Comparison of ENCODE assay signal across 16 cellular contexts in genomic region chr2:124678043-124678442, GRCh38.
A peak's percentile ranks its signal among the peaks of the same experiment; 100 is the strongest.
DNase-seq lines count a peak whose midpoint lies in the region; ATAC-seq and TF ChIP-seq lines count a peak whose summit lies in the region.
"Had no signal": no experiment of that assay in that cellular context is flagged by ENCODE, and none has a peak within 500 bp of the region (broad histone marks: within the 10 kb centered on the region; RNA-seq: fewer than 3 reads in every experiment).

No MANE protein-coding gene starts in this region.

- H4K8ac ChIP-seq in IMR-90 (ENCODE audit: low read depth in 2 of 2, low read length in 2 of 2) (peak overlapping the region; percentile 28 to 64; a peak in 2 of 4 replicates), mesendoderm (ENCODE audit: low read depth, low read length) (no peak overlapping the region)

- H3K9me3 ChIP-seq in IMR-90 (ENCODE audit: control insufficient read depth, insufficient read depth, low read length) (no peaks in the 10 kb centered on the region), heart right ventricle (peaks cover 0 to 31% (median 0%) of the 10 kb centered on the region in 11 donors)
- H3K9me3 ChIP-seq: BE2C had no signal

- peak; percentile 62; the same call in 1 of the 2 replicates for ATAC-seq in IMR-90 (ENCODE audit: low read depth)
- ATAC-seq in heart right ventricle = no peak
- ATAC-seq: A549 had no signal

- H2AFZ ChIP-seq in IMR-90 (replicated peaks; ENCODE audit: low read length, poor library complexity) = peak overlapping the region; percentile 80

- H3K9me1 ChIP-seq in IMR-90 (ENCODE audit: insufficient read depth, low read length) = 0 out of 2 replicates have a peak, but pooled peaks cover 3% of the 10 kb centered on the region

- BruUV-seq in IMR-90 (replicated peaks; lab: Mats Ljungman, UMichigan) = no TSS peak

- H3K23ac ChIP-seq in IMR-90 (ENCODE audit: low read depth, low read length) (no peak overlapping the region), mesendoderm (ENCODE audit: low read length) (no peak overlapping the region)

- no peak overlapping the region for H3K27ac ChIP-seq in IMR-90 (ENCODE audit: insufficient read depth, low read length)
- no peak overlapping the region for H3K27ac ChIP-seq in mesendoderm (ENCODE audit: low read depth, low read length)
- no peak overlapping the region for H3K27ac ChIP-seq in heart right ventricle
- H3K27ac ChIP-seq: A549, C4-2B had no signal

- no peak for TF ChIP-seq RAD21 in IMR-90 (IDR thresholded peaks at IDR 0.05; ENCODE audit: low read length)

- H3K14ac ChIP-seq in IMR-90 (replicated peaks; ENCODE audit: low read depth, low read length) = peak overlapping the region; percentile 84

- H2BK15ac ChIP-seq in IMR-90 (ENCODE audit: low read depth, low read length) = peak overlapping the region; percentile 42; the same call in 2 of the 3 replicates
- no peak overlapping the region for H2BK15ac ChIP-seq in mesendoderm (replicated peaks; ENCODE audit: low read depth)

- H3K4ac ChIP-seq in IMR-90 (ENCODE audit: low read depth, low read length) (peak overlapping the region; percentile 72; the same call in 1 of the 2 replicates), mesendoderm (ENCODE audit: low read depth, low read length) (no peak overlapping the region)

- no peaks in the 10 kb centered on the region for H4K20me1 ChIP-seq in IMR-90 (ENCODE audit: insufficient read depth, low read length)

- H4K91ac ChIP-seq in IMR-90 (ENCODE audit: insufficient read depth, low read depth, low read length) = peak overlapping the region; percentile 56

- H3K18ac ChIP-seq in IMR-90 (ENCODE audit: low read depth, low read length) = peak overlapping the region; percentile 86
- no peak overlapping the region for H3K18ac ChIP-seq in mesendoderm (ENCODE audit: low read length)

- peaks cover 15% of the 10 kb centered on the region for H3K4me1 ChIP-seq in IMR-90 (ENCODE audit: control insufficient read depth, insufficient read depth, low read length)
- H3K4me1 ChIP-seq in mesendoderm (ENCODE audit: control insufficient read depth, low read depth, low read length) = no peaks in the 10 kb centered on the region
- no peaks in the 10 kb centered on the region for H3K4me1 ChIP-seq in heart right ventricle
- H3K4me1 ChIP-seq: A549, BE2C had no signal

- no peak for TF ChIP-seq CTCF in IMR-90 (conservative IDR thresholded peaks at IDR 0.05; ENCODE audit: low read depth, low read length)
- no peak for TF ChIP-seq CTCF in heart right ventricle (IDR thresholded peaks at IDR 0.05)

- no CpG with 5 or more reads among the region's 2 CpGs for WGBS in IMR-90 (ENCODE audit: extremely low coverage in 2 of 2, insufficient read length in 1 of 2), 2 experiments
- WGBS in mesendoderm (ENCODE audit: extremely low coverage, insufficient coverage, low lambda C conversion rate) = no CpG with 5 or more reads among the region's 2 CpGs
- 57 to 70% methylated on average over 2 of the region's 2 CpGs for WGBS in heart right ventricle, 2 donors

- H2BK120ac ChIP-seq in IMR-90 (ENCODE audit: low read depth, low read length) (peak overlapping the region; percentile 78), mesendoderm (ENCODE audit: low read depth, low read length) (no peak overlapping the region)

- peak overlapping the region; percentile 63 for H4K5ac ChIP-seq in IMR-90 (ENCODE audit: low read depth, low read length)
- H4K5ac ChIP-seq in mesendoderm (ENCODE audit: low read length) = no peak overlapping the region

- H3K27me3 ChIP-seq in IMR-90 (ENCODE audit: control insufficient read depth, insufficient read depth, low read length) (no peaks in the 10 kb centered on the region), mesendoderm (ENCODE audit: insufficient read depth, low read length, poor library complexity) (no peaks in the 10 kb centered on the region), heart right ventricle (no peaks in the 10 kb centered on the region)
- H3K27me3 ChIP-seq: BE2C had no signal

- H3K9ac ChIP-seq in IMR-90 (ENCODE audit: low read depth, low read length) (no peak overlapping the region), mesendoderm (ENCODE audit: low read length) (no peak overlapping the region)

- peak overlapping the region; percentile 92 for H2BK20ac ChIP-seq in IMR-90 (ENCODE audit: low read depth, low read length)

- in situ Hi-C loops in IMR-90 (cut with MboI; ENCODE audit: low sequenced_read_pairs) = no loop called here

- H2AK9ac ChIP-seq in IMR-90 (replicated peaks; ENCODE audit: low read depth, low read length, poor library complexity) = peak overlapping the region; percentile 4

- no peak overlapping the region for H3K4me2 ChIP-seq in IMR-90 (ENCODE audit: low read depth, low read length)
- no peak overlapping the region for H3K4me2 ChIP-seq in mesendoderm (ENCODE audit: low read length)
- H3K4me2 ChIP-seq: A549 had no signal

- H3K79me1 ChIP-seq in IMR-90 (ENCODE audit: low read depth in 1 of 2, low read length in 2 of 2) = no peaks in the 10 kb centered on the region
- no peaks in the 10 kb centered on the region for H3K79me1 ChIP-seq in mesendoderm (ENCODE audit: low read length)

- intact Hi-C loops in IMR-90 (cut with micrococcal nuclease) = no loop called here
- intact Hi-C loops in heart right ventricle (cut with DNase I) = no loop called here

- TF ChIP-seq POLR2A in IMR-90 (IDR thresholded peaks at IDR 0.05; ENCODE audit: low read depth, low read length) = no peak

- CTCF ChIA-PET in IMR-90 (lab: Yijun Ruan, JAX) = no interaction called here

- peak overlapping the region; percentile 76; the same call in 1 of the 2 replicates for H2AK5ac ChIP-seq in IMR-90 (ENCODE audit: low read depth, low read length)
- no peak overlapping the region for H2AK5ac ChIP-seq in mesendoderm (ENCODE audit: low read length)

- no peaks in the 10 kb centered on the region for H3K79me2 ChIP-seq in mesendoderm (ENCODE audit: control insufficient read depth, insufficient read depth, low read length)

- H3K36me3 ChIP-seq in IMR-90 (ENCODE audit: control insufficient read depth, insufficient read depth, low read length) (no peaks in the 10 kb centered on the region), mesendoderm (ENCODE audit: control insufficient read depth, insufficient read depth, low read length) (no peaks in the 10 kb centered on the region), heart right ventricle (no peaks in the 10 kb centered on the region)
- H3K36me3 ChIP-seq: BE2C had no signal

- dilution Hi-C loops in IMR-90 (cut with HindIII; ENCODE audit: low sequenced_read_pairs, unreplicated experiment) = no loop called here

- peak overlapping the region; percentile 16; the same call in 1 of the 2 replicates for H3K56ac ChIP-seq in IMR-90 (ENCODE audit: extremely low read depth, insufficient read depth, low read length)
- no peak overlapping the region for H3K56ac ChIP-seq in mesendoderm (ENCODE audit: low read length)

- H2BK5ac ChIP-seq in IMR-90 (ENCODE audit: low read depth, low read length, poor library complexity, severe bottlenecking) = peak overlapping the region; percentile 60
- no peak overlapping the region for H2BK5ac ChIP-seq in mesendoderm (ENCODE audit: low read length)

- H3K4me3 ChIP-seq in IMR-90 (ENCODE audit: insufficient read depth, low read depth, low read length) (no peak overlapping the region), mesendoderm (ENCODE audit: low read length) (no peak overlapping the region), heart right ventricle (no peak overlapping the region)
- H3K4me3 ChIP-seq: A549 had no signal

- DNase-seq in IMR-90 (peak; percentile 33), glomerular visceral epithelial cell (ENCODE audit: extremely low spot score) (peak; percentile 29), mesendoderm (peak; percentile 7), renal cortical epithelial cell (ENCODE audit: low read depth) (peak; percentile 36), SIG-M5 treated with dmso at 0.1 percent for 504 hours (lab: John Stamatoyannopoulos, UW; ENCODE audit: unreplicated experiment) (no peak), epidermal melanocyte (ENCODE audit: insufficient read length, low spot score) (no peak), heart right ventricle (no peak)
- DNase-seq in activated CD4-positive, CD25-positive, alpha-beta regulatory T cell treated with anti-CD3 and anti-CD28 coated beads, Interleukin-2, amount 50 U/mL, for 72 hours = no peak
- DNase-seq: BE2C; CD4-positive, alpha-beta memory T cell; DMS153; DMS79 treated with DMSO at 0.1 percent for 48 hours; HCEC 1CT; HFFc6 had no signal

- POLR2A ChIA-PET in IMR-90 (lab: Charles Lee; ENCODE audit: unreplicated experiment) = no interaction called here

TF ChIP-seq in IMR-90, 13 proteins besides CTCF, POLR2A, EP300 and RAD21 (continues in another document):
- no peak for TF ChIP-seq CEBPB (IDR thresholded peaks at IDR 0.05; ENCODE audit: low read depth, low read length)
- no peak for TF ChIP-seq USF2 (IDR thresholded peaks at IDR 0.05; ENCODE audit: low read depth, low read length)
- TF ChIP-seq NFE2L2 (IDR thresholded peaks at IDR 0.05; ENCODE audit: low read depth, low read length) = no peak
- no peak for TF ChIP-seq MXI1 (IDR thresholded peaks at IDR 0.05; ENCODE audit: borderline replicate concordance, low read depth, low read length)
- no peak for TF ChIP-seq MAFK (IDR thresholded peaks at IDR 0.05; ENCODE audit: low read depth, low read length)
- TF ChIP-seq ELK1 (IDR thresholded peaks at IDR 0.05; ENCODE audit: borderline replicate concordance, low read depth, low read length) = no peak
- TF ChIP-seq FOS (IDR thresholded peaks at IDR 0.05; ENCODE audit: low read depth, low read length) = no peak
- TF ChIP-seq BHLHE40 (IDR thresholded peaks at IDR 0.05; ENCODE audit: low read depth, low read length) = no peak
- no peak for TF ChIP-seq CHD1 (IDR thresholded peaks at IDR 0.05; ENCODE audit: low read depth, low read length)
- TF ChIP-seq MAZ (IDR thresholded peaks at IDR 0.05; ENCODE audit: borderline replicate concordance, low read depth, low read length) = no peak
- no peak for TF ChIP-seq SMC3 (IDR thresholded peaks at IDR 0.05; ENCODE audit: low read depth, low read length)
- TF ChIP-seq RFX5 (IDR thresholded peaks at IDR 0.05; ENCODE audit: low read depth, low read length) = no peak

Comparison
In these comparisons a context has a peak if more than half of its experiments do, and no peak if none do; other contexts are left out.
1. DNase-seq: peak in IMR-90 (single experiment), glomerular visceral epithelial cell (single experiment), mesendoderm (single experiment) and renal cortical epithelial cell (single experiment); none in SIG-M5 treated with dmso at 0.1 percent for 504 hours (single experiment), activated CD4-positive, CD25-positive, alpha-beta regulatory T cell treated with anti-CD3 and anti-CD28 coated beads, Interleukin-2, amount 50 U/mL, for 72 hours (single experiment), epidermal melanocyte (single experiment) and heart right ventricle (0 of 2).